7 cellular contexts compared by ENCODE assay signal in genomic region chr10:17114878-17115443, GRCh38. TPM values are rescaled to one million over a fixed set of nuclear protein-coding genes. Genes with fewer than 3 reads are reported as not detected.
DNase-seq lines count a peak whose midpoint lies in the region; ATAC-seq and TF ChIP-seq lines count a peak whose summit lies in the region.
"Not testable (repeated sequence)": the region's sequence is repeated elsewhere in the genome, so short reads cannot be mapped to it uniquely, and the experiment has no call there.

No MANE protein-coding gene starts in this region.

- not testable (repeated sequence) for H3K4me3 Mint-ChIP-seq in CD8-positive, alpha-beta T cell; activated CD8-positive, alpha-beta memory T cell treated with anti-CD3 and anti-CD28 coated beads, Interleukin-2, amount 10 ng/mL, durations not matched to agents 7 days and 5 days; neural progenitor cell

- not testable (repeated sequence) for DNase-seq in CD8-positive, alpha-beta T cell; activated CD8-positive, alpha-beta memory T cell treated with anti-CD3 and anti-CD28 coated beads, Interleukin-2, amount 10 ng/mL, durations not matched to agents 7 days and 5 days; foreskin keratinocyte; neural progenitor cell (ENCODE audit: low spot score)
- DNase-seq in H4 (ENCODE audit: low spot score) = peak; percentile 46
- peak; percentile 71 for DNase-seq in M059J (ENCODE audit: low read depth)

- not testable (repeated sequence) for H3K27me3 Mint-ChIP-seq in CD8-positive, alpha-beta T cell (ENCODE audit: low read depth); activated CD8-positive, alpha-beta memory T cell treated with anti-CD3 and anti-CD28 coated beads, Interleukin-2, amount 10 ng/mL, durations not matched to agents 7 days and 5 days; neural progenitor cell (ENCODE audit: insufficient read depth, low read depth)

- H2AFZ ChIP-seq in neural progenitor cell (replicated peaks) = not testable (repeated sequence)

- not testable (repeated sequence) for H3K27ac Mint-ChIP-seq in CD8-positive, alpha-beta T cell; activated CD8-positive, alpha-beta memory T cell treated with anti-CD3 and anti-CD28 coated beads, Interleukin-2, amount 10 ng/mL, durations not matched to agents 7 days and 5 days
- peak overlapping the region; percentile 17 for H3K27ac Mint-ChIP-seq in neural progenitor cell

- not testable (repeated sequence) for H3F3A ChIP-seq in neural progenitor cell (ENCODE audit: low read depth)

- POLR2A ChIA-PET in CD8-positive, alpha-beta T cell (lab: Charles Lee) = not testable (repeated sequence)

- H3K79me2 ChIP-seq in neural progenitor cell (ENCODE audit: low read depth) = not testable (repeated sequence)

- H3K4me1 Mint-ChIP-seq in CD8-positive, alpha-beta T cell (ENCODE audit: low read depth); activated CD8-positive, alpha-beta memory T cell treated with anti-CD3 and anti-CD28 coated beads, Interleukin-2, amount 10 ng/mL, durations not matched to agents 7 days and 5 days: not testable (repeated sequence)
- peaks cover 10% of the 10 kb centered on the region for H3K4me1 Mint-ChIP-seq in neural progenitor cell

- H3K27me3 ChIP-seq in CD8-positive, alpha-beta T cell (ENCODE audit: insufficient read depth, low read length); foreskin keratinocyte; neural progenitor cell: not testable (repeated sequence)

- H3K27ac ChIP-seq in CD8-positive, alpha-beta T cell (ENCODE audit: low read depth, low read length); foreskin keratinocyte; neural progenitor cell: not testable (repeated sequence)

- not testable (repeated sequence) for H3K4me1 ChIP-seq in CD8-positive, alpha-beta T cell (ENCODE audit: insufficient read depth, low read length); neural progenitor cell
- H3K4me1 ChIP-seq in foreskin keratinocyte = peaks cover 12% of the 10 kb centered on the region

- not testable (repeated sequence) for H3K4me2 ChIP-seq in neural progenitor cell

- not testable (repeated sequence) for H4K20me1 ChIP-seq in neural progenitor cell (ENCODE audit: low read depth)

- peaks cover 40% of the 10 kb centered on the region for H3K36me3 Mint-ChIP-seq in CD8-positive, alpha-beta T cell
- H3K36me3 Mint-ChIP-seq in activated CD8-positive, alpha-beta memory T cell treated with anti-CD3 and anti-CD28 coated beads, Interleukin-2, amount 10 ng/mL, durations not matched to agents 7 days and 5 days; neural progenitor cell: not testable (repeated sequence)

- CTCF ChIA-PET in CD8-positive, alpha-beta T cell (lab: Charles Lee); activated CD8-positive, alpha-beta memory T cell treated with anti-CD3 and anti-CD28 coated beads, Interleukin-2, amount 10 ng/mL, durations not matched to agents 7 days and 5 days (lab: Charles Lee): not testable (repeated sequence)

- not testable (repeated sequence) for H3K9ac ChIP-seq in neural progenitor cell

- H3K9me3 ChIP-seq in CD8-positive, alpha-beta T cell (ENCODE audit: low read length); neural progenitor cell (ENCODE audit: low read depth): not testable (repeated sequence)

- not testable (repeated sequence) for TF ChIP-seq CTCF in CD8-positive, alpha-beta T cell (IDR thresholded peaks at IDR 0.05); foreskin keratinocyte (conservative IDR thresholded peaks at IDR 0.05); neural progenitor cell (IDR thresholded peaks at IDR 0.05)

- H3K36me3 ChIP-seq in CD8-positive, alpha-beta T cell (ENCODE audit: insufficient read depth, low read length); neural progenitor cell: not testable (repeated sequence)

- not testable (repeated sequence) for H3K9me3 Mint-ChIP-seq in CD8-positive, alpha-beta T cell; activated CD8-positive, alpha-beta memory T cell treated with anti-CD3 and anti-CD28 coated beads, Interleukin-2, amount 10 ng/mL, durations not matched to agents 7 days and 5 days (ENCODE audit: low read depth); neural progenitor cell

- intact Hi-C loops in CD8-positive, alpha-beta T cell (cut with DNase I, micrococcal nuclease) = not testable (repeated sequence)

- peak; percentile 71 for ATAC-seq in CD8-positive, alpha-beta T cell
- peak; percentile 34 for ATAC-seq in SK-N-SH treated with all-trans-retinoic acid at 6 μM for 48 hours
- peak; percentile 49 for ATAC-seq in activated CD8-positive, alpha-beta memory T cell treated with anti-CD3 and anti-CD28 coated beads, Interleukin-2, amount 10 ng/mL, durations not matched to agents 7 days and 5 days
- peak; percentile 17 for ATAC-seq in foreskin keratinocyte

- H3K4me3 ChIP-seq in CD8-positive, alpha-beta T cell (ENCODE audit: low read depth, low read length); neural progenitor cell: not testable (repeated sequence)

RNA-seq across cellular contexts. Expression of gene CUBN, which starts 14.7 kb away (rescaled TPM):
- total RNA-seq in CD8-positive, alpha-beta T cell = 1 to 10 TPM; 3.3 to 6.5 TPM
- total RNA-seq in H4 (2014; rRNA removed; shearing (Covaris generic)) = 0.06 and 0.14 TPM in 2 replicates
- total RNA-seq in M059J (2014; rRNA removed; shearing (Covaris generic)) = 0.27 and 2.0 TPM in 2 replicates
- total RNA-seq in activated CD8-positive, alpha-beta memory T cell treated with anti-CD3 and anti-CD28 coated beads, Interleukin-2, amount 10 ng/mL, durations not matched to agents 7 days and 5 days = 1 to 10 TPM in 1 of 2 experiments, under 1 TPM in 1; 0.56 to 1.1 TPM
- total RNA-seq in foreskin keratinocyte = 0.07 and 0.10 TPM in 2 replicates
- 0.01 and 0.06 TPM in 2 replicates for polyA plus RNA-seq in foreskin keratinocyte
- total RNA-seq in neural progenitor cell (ENCODE audit: low replicate concordance) = 1.5 and 2.2 TPM in 2 replicates

Comparison
In these comparisons a context has a peak if more than half of its experiments do, and no peak if none do; other contexts are left out.
1. ATAC-seq: peak in every context shown above with its lines; median percentile 71 in CD8-positive, alpha-beta T cell; 49 in activated CD8-positive, alpha-beta memory T cell treated with anti-CD3 and anti-CD28 coated beads, Interleukin-2, amount 10 ng/mL, durations not matched to agents 7 days and 5 days; 34 in SK-N-SH treated with all-trans-retinoic acid at 6 μM for 48 hours; 17 in foreskin keratinocyte.